ENCODE assay signal across 23 cellular contexts in genomic region chr14:63611078-63611477, GRCh38.
"Had no signal": no experiment of that assay in that cellular context is flagged by ENCODE, and none has a peak within 500 bp of the region (broad histone marks: within the 10 kb centered on the region; RNA-seq: fewer than 3 reads in every experiment).

No MANE protein-coding gene starts in this region.

- H3K27me3 ChIP-seq: colonic mucosa, hepatocyte, sigmoid colon, transverse colon had no signal

- H3K36me3 ChIP-seq: colonic mucosa, sigmoid colon, thoracic aorta, transverse colon had no signal

- H3K4me1 ChIP-seq: colonic mucosa, sigmoid colon had no signal

- H3K4me3 ChIP-seq: colonic mucosa, hepatocyte, sigmoid colon, skin epidermis, thoracic aorta, transverse colon had no signal

- H3K4me2 ChIP-seq: hepatocyte had no signal

- H3K27ac ChIP-seq: colonic mucosa, hepatocyte, sigmoid colon, skin epidermis, thoracic aorta, transverse colon had no signal

- FAIRE-seq: endothelial cell of umbilical vein, kidney had no signal

- H3K9me3 ChIP-seq: colonic mucosa, sigmoid colon, thoracic aorta, transverse colon had no signal

- H2AFZ ChIP-seq: hepatocyte had no signal

- DNase-seq: colonic mucosa; effector CD4-positive, alpha-beta T cell; endodermal cell; erythroblast; foreskin melanocyte; head of caudate nucleus; kidney; left cardiac atrium; left ventricle myocardium superior; mammary epithelial cell; naive thymus-derived CD4-positive, alpha-beta T cell; nephron progenitor cell; posterior cingulate gyrus; sigmoid colon; stimulated activated CD4-positive, alpha-beta T cell treated with anti-CD3 and anti-CD28 coated beads, Interleukin-2, amount 100 ng/mL, for 24 hours; stimulated activated CD4-positive, alpha-beta T cell treated with anti-CD3 and anti-CD28 coated beads, Interleukin-4, amount 100 ng/mL, for 4 hours; stimulated activated naive B cell treated with anti-CD40 and anti-IgM and Interleukin-4, amounts not matched to agents 10 μg/mL and 1 μg/mL and 100 μg/mL, for 72 hours; stimulated activated naive CD8-positive, alpha-beta T cell treated with anti-CD3 and anti-CD28 coated beads, Interleukin-15, amount 100 ng/mL, for 72 hours; transverse colon had no signal

- ATAC-seq: left cardiac atrium; left ventricle myocardium superior; naive thymus-derived CD4-positive, alpha-beta T cell; stimulated activated naive B cell treated with anti-CD40 and anti-IgM and Interleukin-4, amounts not matched to agents 10 μg/mL and 1 μg/mL and 100 μg/mL, for 72 hours; stimulated activated naive CD8-positive, alpha-beta T cell treated with anti-CD3 and anti-CD28 coated beads, Interleukin-15, amount 100 ng/mL, for 72 hours had no signal
